ENCODE assay signal across 3 cellular contexts in genomic region chr13:41231786-41232185, GRCh38.
A peak's percentile ranks its signal among the peaks of the same experiment; 100 is the strongest.
TF ChIP-seq lines count a peak whose summit lies in the region.

No MANE protein-coding gene starts in this region.

TF ChIP-seq in IMR-90, 13 proteins besides CTCF, POLR2A, EP300 and RAD21:
- no peak for TF ChIP-seq BHLHE40 (IDR thresholded peaks at IDR 0.05; ENCODE audit: low read depth, low read length)
- no peak for TF ChIP-seq NFE2L2 (IDR thresholded peaks at IDR 0.05; ENCODE audit: low read depth, low read length)
- TF ChIP-seq FOS (IDR thresholded peaks at IDR 0.05; ENCODE audit: low read depth, low read length): no peak
- no peak for TF ChIP-seq CHD1 (IDR thresholded peaks at IDR 0.05; ENCODE audit: low read depth, low read length)
- no peak for TF ChIP-seq SMC3 (IDR thresholded peaks at IDR 0.05; ENCODE audit: low read depth, low read length)
- no peak for TF ChIP-seq MXI1 (IDR thresholded peaks at IDR 0.05; ENCODE audit: borderline replicate concordance, low read depth, low read length)
- no peak for TF ChIP-seq ELK1 (IDR thresholded peaks at IDR 0.05; ENCODE audit: borderline replicate concordance, low read depth, low read length)
- TF ChIP-seq MAFK (IDR thresholded peaks at IDR 0.05; ENCODE audit: low read depth, low read length): no peak
- no peak for TF ChIP-seq CEBPB (IDR thresholded peaks at IDR 0.05; ENCODE audit: low read depth, low read length)
- TF ChIP-seq USF2 (IDR thresholded peaks at IDR 0.05; ENCODE audit: low read depth, low read length): no peak

TF ChIP-seq in GM12878, 131 proteins besides CTCF, POLR2A, EP300 and RAD21:
- TF ChIP-seq MTA2 (IDR thresholded peaks at IDR 0.05; ENCODE audit: low read depth): no peak
- TF ChIP-seq ZNF592 (IDR thresholded peaks at IDR 0.05): no peak
- peak; percentile 26; the same call in 1 of the 2 replicates for TF ChIP-seq RAD51 (IDR thresholded peaks at IDR 0.05)
- TF ChIP-seq RCOR1 (conservative IDR thresholded peaks at IDR 0.05; ENCODE audit: low read depth, low read length): no peak
- TF ChIP-seq ZNF384 (IDR thresholded peaks at IDR 0.05; ENCODE audit: borderline replicate concordance, low read depth, low read length): peak; percentile 36; the same call in 1 of the 2 replicates
- TF ChIP-seq RUNX3 (IDR thresholded peaks at IDR 0.05; ENCODE audit: low read length): no peak
- TF ChIP-seq NBN (IDR thresholded peaks at IDR 0.05): peak; percentile 55; the same call in 1 of the 2 replicates
- 0 out of 2 replicates have a peak, but pooled peaks have one; percentile 30 for TF ChIP-seq ATF7 (IDR thresholded peaks at IDR 0.05; ENCODE audit: low read depth)
- no peak for TF ChIP-seq NFXL1 (IDR thresholded peaks at IDR 0.05; ENCODE audit: borderline replicate concordance)
- TF ChIP-seq NR2C2 (IDR thresholded peaks at IDR 0.05; ENCODE audit: borderline replicate concordance, control insufficient read depth, insufficient read length, low read depth): no peak
- no peak for TF ChIP-seq MEF2A (IDR thresholded peaks at IDR 0.05; ENCODE audit: insufficient read depth, low read depth, low read length)
- no peak for TF ChIP-seq CHD2 (IDR thresholded peaks at IDR 0.05; ENCODE audit: borderline replicate concordance, low read depth, low read length)
- TF ChIP-seq EGR1 (IDR thresholded peaks at IDR 0.05; ENCODE audit: borderline replicate concordance in 1 of 2, low read depth in 2 of 2, low read length in 2 of 2): no peak
- TF ChIP-seq CBX3 (IDR thresholded peaks at IDR 0.05; ENCODE audit: borderline replicate concordance, low read depth): no peak
- TF ChIP-seq RELB (IDR thresholded peaks at IDR 0.05; ENCODE audit: low read depth): 0 out of 2 replicates have a peak, but pooled peaks have one; percentile 51
- TF ChIP-seq SMAD1 (IDR thresholded peaks at IDR 0.05; ENCODE audit: low read depth, partially characterized antibody): peak; percentile 27
- no peak for TF ChIP-seq IKZF1 (conservative IDR thresholded peaks at IDR 0.05)
- no peak for TF ChIP-seq SMC3 (IDR thresholded peaks at IDR 0.05; ENCODE audit: borderline replicate concordance, low read length)
- TF ChIP-seq BHLHE40 (IDR thresholded peaks at IDR 0.05; ENCODE audit: borderline replicate concordance in 1 of 2, low read depth in 2 of 2, low read length in 1 of 2): peak in 1 of 2 experiments; percentile 31; a peak in 1 of 4 replicates
- TF ChIP-seq IKZF2 (IDR thresholded peaks at IDR 0.05): peak; percentile 44 to 57; a peak in 2 of 4 replicates
- TF ChIP-seq ZNF207 (IDR thresholded peaks at IDR 0.05; ENCODE audit: borderline replicate concordance): no peak

TF ChIP-seq in SK-N-SH, 30 proteins besides CTCF, POLR2A, EP300 and RAD21:
- no peak for TF ChIP-seq USF1 (IDR thresholded peaks at IDR 0.05; ENCODE audit: borderline replicate concordance, low read depth)
- TF ChIP-seq CHD2 (IDR thresholded peaks at IDR 0.05; ENCODE audit: low read length, partially characterized antibody): no peak
